ENCODE assay signal across 19 cellular contexts in genomic region chr9:109794361-109795012, GRCh38. TPM values are rescaled to one million over a fixed set of nuclear protein-coding genes. Genes with fewer than 3 reads are reported as not detected.
DNase-seq lines count a peak whose midpoint lies in the region; ATAC-seq and TF ChIP-seq lines count a peak whose summit lies in the region.
"Had no signal": no experiment of that assay in that cellular context is flagged by ENCODE, and none has a peak within 500 bp of the region (broad histone marks: within the 10 kb centered on the region; RNA-seq: fewer than 3 reads in every experiment).

No MANE protein-coding gene starts in this region.

- no peak for TF ChIP-seq EP300 in sigmoid colon (IDR thresholded peaks at IDR 0.05)

- TF ChIP-seq POLR2A in sigmoid colon (IDR thresholded peaks at IDR 0.05), result no peak

- H3K4me3 Mint-ChIP-seq in chondrocyte (ENCODE audit: unreplicated experiment), result no peak overlapping the region
- H3K4me3 Mint-ChIP-seq: activated naive CD8-positive, alpha-beta T cell treated with anti-CD3 and anti-CD28 coated beads for 36 hours; activated T-cell treated with anti-CD3 and anti-CD28 coated beads, Interleukin-2, amount 50 U/mL, for 24 hours; CD4-positive, alpha-beta T cell; GM23338; naive thymus-derived CD4-positive, alpha-beta T cell had no signal

- H3K9me3 Mint-ChIP-seq in chondrocyte (ENCODE audit: low read depth), result no peaks in the 10 kb centered on the region
- H3K9me3 Mint-ChIP-seq: activated naive CD8-positive, alpha-beta T cell treated with anti-CD3 and anti-CD28 coated beads for 36 hours; activated T-cell treated with anti-CD3 and anti-CD28 coated beads, Interleukin-2, amount 50 U/mL, for 24 hours; CD4-positive, alpha-beta T cell; GM23338 had no signal

- H3K27me3 ChIP-seq in ACC112 (ENCODE audit: insufficient read depth, low read length) (no peaks in the 10 kb centered on the region), right cardiac atrium (ENCODE audit: control insufficient read depth, insufficient read depth) (no peaks in the 10 kb centered on the region), sigmoid colon (no peaks in the 10 kb centered on the region), BE2C (no peaks in the 10 kb centered on the region)

- H3K36me3 Mint-ChIP-seq in chondrocyte (ENCODE audit: low read depth), result no peaks in the 10 kb centered on the region
- H3K36me3 Mint-ChIP-seq: activated naive CD8-positive, alpha-beta T cell treated with anti-CD3 and anti-CD28 coated beads for 36 hours; naive thymus-derived CD4-positive, alpha-beta T cell had no signal

- H3K4me1 Mint-ChIP-seq in chondrocyte (ENCODE audit: low read depth), result peaks cover 70% of the 10 kb centered on the region
- H3K4me1 Mint-ChIP-seq: activated naive CD8-positive, alpha-beta T cell treated with anti-CD3 and anti-CD28 coated beads for 36 hours; GM23338; naive thymus-derived CD4-positive, alpha-beta T cell had no signal

- H3K9me3 ChIP-seq in right cardiac atrium (ENCODE audit: control insufficient read depth, low read length) (no peaks in the 10 kb centered on the region), sigmoid colon (no peaks in the 10 kb centered on the region), BE2C (no peaks in the 10 kb centered on the region)
- H3K9me3 ChIP-seq: prostate gland had no signal

- no peaks in the 10 kb centered on the region for H3K27me3 Mint-ChIP-seq in chondrocyte (ENCODE audit: low read depth)
- H3K27me3 Mint-ChIP-seq: activated naive CD8-positive, alpha-beta T cell treated with anti-CD3 and anti-CD28 coated beads for 36 hours; activated T-cell treated with anti-CD3 and anti-CD28 coated beads, Interleukin-2, amount 50 U/mL, for 24 hours had no signal

- WGBS in right cardiac atrium, result 54% methylated on average over 4 of the region's 4 CpGs
- 82 to 85% methylated on average over 4 of the region's 4 CpGs for WGBS in sigmoid colon, 2 donors

- peaks cover 32% of the 10 kb centered on the region for H3K4me1 ChIP-seq in ACC112 (ENCODE audit: control insufficient read depth, insufficient read depth, low read length, unreplicated experiment)
- peaks cover 10% of the 10 kb centered on the region for H3K4me1 ChIP-seq in right cardiac atrium (ENCODE audit: control insufficient read depth, insufficient read depth, low read length)
- H3K4me1 ChIP-seq in sigmoid colon, result peaks cover 0 to 37% (median 18%) of the 10 kb centered on the region in 4 donors
- no peaks in the 10 kb centered on the region for H3K4me1 ChIP-seq in BE2C
- H3K4me1 ChIP-seq: prostate gland had no signal

- peak overlapping the region; percentile 37 for H3K27ac Mint-ChIP-seq in chondrocyte (ENCODE audit: unreplicated experiment)
- H3K27ac Mint-ChIP-seq: activated naive CD8-positive, alpha-beta T cell treated with anti-CD3 and anti-CD28 coated beads for 36 hours; activated T-cell treated with anti-CD3 and anti-CD28 coated beads, Interleukin-2, amount 50 U/mL, for 24 hours; CD4-positive, alpha-beta T cell; GM23338; naive thymus-derived CD4-positive, alpha-beta T cell had no signal

- no peak for DNase-seq in chondrocyte (ENCODE audit: low spot score)
- peak; percentile 51 to 74 (median 67) for DNase-seq in right cardiac atrium
- no peak for DNase-seq in sigmoid colon
- DNase-seq in BE2C, result no peak
- no peak for DNase-seq in activated naive CD4-positive, alpha-beta T cell (lab: John Stamatoyannopoulos, UW)
- DNase-seq: activated CD4-positive, alpha-beta T cell treated with anti-CD3 and anti-CD28 coated beads, Interleukin-2, amount 50 U/mL, for 4 hours; activated naive CD8-positive, alpha-beta T cell treated with anti-CD3 and anti-CD28 coated beads for 36 hours; activated T-cell treated with anti-CD3 and anti-CD28 coated beads, Interleukin-2, amount 50 U/mL, for 24 hours; CD4-positive, alpha-beta T cell; Karpas-422; naive thymus-derived CD4-positive, alpha-beta T cell; NCI-H1436 treated with DMSO at 0.1 percent for 48 hours; NCI-H2227 treated with DMSO at 0.1 percent for 48 hours had no signal

- H3K36me3 ChIP-seq in ACC112 (ENCODE audit: insufficient read depth, low read length) (no peaks in the 10 kb centered on the region), sigmoid colon (no peaks in the 10 kb centered on the region), BE2C (no peaks in the 10 kb centered on the region)
- H3K36me3 ChIP-seq: prostate gland had no signal

- H3K4me3 ChIP-seq in ACC112 (ENCODE audit: low read depth, low read length), result peak overlapping the region; percentile 12; the same call in 1 of the 2 replicates
- H3K4me3 ChIP-seq in right cardiac atrium (ENCODE audit: low read length), result no peak overlapping the region
- H3K4me3 ChIP-seq in sigmoid colon, result no peak overlapping the region
- H3K4me3 ChIP-seq in BE2C (ENCODE audit: low read depth, low read length), result no peak overlapping the region
- H3K4me3 ChIP-seq: GM23338, prostate gland, SK-N-MC had no signal

- TF ChIP-seq CTCF in chondrocyte (IDR thresholded peaks at IDR 0.05), result no peak
- no peak for TF ChIP-seq CTCF in sigmoid colon (IDR thresholded peaks at IDR 0.05)
- no peak for TF ChIP-seq CTCF in BE2C (IDR thresholded peaks at IDR 0.05; ENCODE audit: low read depth, low read length)

- peak; percentile 72 to 84 for ATAC-seq in right cardiac atrium
- no peak for ATAC-seq in GM19351 (IDR thresholded peaks at IDR 0.05; ENCODE audit: unreplicated experiment)
- no peak for ATAC-seq in GM18502 (IDR thresholded peaks at IDR 0.05; ENCODE audit: poor library complexity, unreplicated experiment)
- ATAC-seq: GM23338; naive thymus-derived CD4-positive, alpha-beta T cell had no signal

- H3K27ac ChIP-seq in ACC112 (ENCODE audit: low read depth, low read length) (peak overlapping the region; percentile 86), right cardiac atrium (ENCODE audit: low read length) (peak overlapping the region; percentile 93), sigmoid colon (peak overlapping the region; percentile 32 to 81 (median 58))
- H3K27ac ChIP-seq: prostate gland, SK-N-MC had no signal

- H2AFZ ChIP-seq in ACC112 (ENCODE audit: low read length, unreplicated experiment), result no peak overlapping the region
- H2AFZ ChIP-seq: GM23338 had no signal

- intact Hi-C loops in right cardiac atrium (cut with DNase I) (no loop called here), sigmoid colon (cut with DNase I) (no loop called here)

- peaks cover 46% of the 10 kb centered on the region for H3K79me2 ChIP-seq in ACC112 (ENCODE audit: control insufficient read depth, insufficient read depth, low read length, unreplicated experiment)

RNA-seq across cellular contexts. Expression of gene PALM2AKAP2, which starts 14.5 kb away (rescaled TPM):
- total RNA-seq in chondrocyte (43.7 to 52.7 TPM (median 46.3 TPM) in 3 replicates), right cardiac atrium (100 to 1,000 TPM in 1 of 4 donors, 10 to 100 TPM in 3; 82.5 to 130 (median 86.2) TPM), sigmoid colon (1 to 10 TPM in 3 of 4 donors, under 1 TPM in 1; 0.66 to 4.5 (median 2.3) TPM)
- polyA plus RNA-seq in right cardiac atrium (7.6 TPM), sigmoid colon (under 1 TPM in 2 of 3 donors, not detected in 1; 0.60 to 0.77 TPM)
- polyA plus RNA-seq in BE2C (2012; ENCODE audit: insufficient read depth, insufficient read length, low read depth), result not detected
- total RNA-seq: activated naive CD8-positive, alpha-beta T cell treated with anti-CD3 and anti-CD28 coated beads for 36 hours; CD4-positive, alpha-beta T cell; naive thymus-derived CD4-positive, alpha-beta T cell had no signal
- polyA plus RNA-seq: naive thymus-derived CD4-positive, alpha-beta T cell had no signal

Comparison
In these comparisons a context has a peak if more than half of its experiments do, and no peak if none do; other contexts are left out.
1. DNase-seq: peak in right cardiac atrium (3 of 3); none in chondrocyte (single experiment), sigmoid colon (single experiment), BE2C (single experiment) and activated naive CD4-positive, alpha-beta T cell (0 of 4).
2. ATAC-seq: peak in right cardiac atrium (2 of 2); none in GM19351 (single experiment) and GM18502 (single experiment).
3. Peak in every context shown above with its lines, with median percentiles within 50 percentile points of each other: H3K27ac ChIP-seq.